Comparison of ENCODE assay signal across 9 cellular contexts in the genomic region with DNA sequence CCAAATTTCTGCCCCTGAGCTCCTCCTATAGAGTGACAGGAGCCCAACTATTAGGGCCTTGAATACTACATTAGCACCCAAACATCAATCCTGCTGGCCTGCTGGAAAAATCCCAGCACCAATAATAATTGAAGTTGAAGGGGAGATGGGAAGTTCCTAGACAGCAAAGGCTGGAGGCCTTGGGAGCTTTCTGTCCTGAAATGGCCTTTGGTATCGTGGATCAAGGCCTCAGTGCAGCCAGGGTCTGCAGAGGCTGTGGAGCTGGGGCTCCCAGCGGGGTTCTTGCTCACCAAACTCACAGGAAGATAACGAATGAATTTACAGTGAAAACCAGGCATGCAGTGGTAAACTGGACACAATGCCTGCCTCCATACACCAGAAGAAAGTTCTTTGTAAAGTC. TPM values are rescaled to one million over a fixed set of nuclear protein-coding genes. Genes with fewer than 3 reads are reported as not detected.
DNase-seq lines count a peak whose midpoint lies in the region; ATAC-seq, FAIRE-seq and TF ChIP-seq lines count a peak whose summit lies in the region.
"Had no signal": no experiment of that assay in that cellular context is flagged by ENCODE, and none has a peak within 500 bp of the region (broad histone marks: within the 10 kb centered on the region; RNA-seq: fewer than 3 reads in every experiment).

No MANE protein-coding gene starts in this region.

- H3K4me2 ChIP-seq in HepG2 (ENCODE audit: low read depth, low read length): peak overlapping the region; percentile 72

- DNase-seq in HuH-7 (ENCODE audit: low spot score) (peak; percentile 10), HepG2 (ENCODE audit: low spot score) (no peak), kidney glomerular epithelial cell (lab: John Stamatoyannopoulos, UW) (no peak), 8988T (no peak), frontal cortex (ENCODE audit: low spot score in 2 of 2) (no peak)
- no peak for DNase-seq in activated T-helper 2 cell treated with anti-CD3 and anti-CD28 coated beads, Interferon-gamma antibody, Interleukin-2, Interleukin-4, amounts not matched to agents 10 μg/mL and 5 μg/mL and 100 μg/mL, durations not matched to agents 14 hours and 24 hours and 36 hours (ENCODE audit: low spot score)
- no peak for DNase-seq in stimulated activated effector memory CD8-positive, alpha-beta T cell treated with anti-CD3 and anti-CD28 coated beads, Interleukin-12 subunit alpha, Interleukin-12 subunit beta, amount 100 ng/mL, for 72 hours (ENCODE audit: low spot score in 2 of 2)
- DNase-seq: NCI-H2081 treated with DMSO at 0.1 percent for 48 hours had no signal

- H3K4me1 ChIP-seq in HepG2 (ENCODE audit: insufficient read depth, low read length): peaks cover 80% of the 10 kb centered on the region

- POLR2A ChIA-PET in HepG2 (lab: Yijun Ruan, JAX): interaction anchor here (1.0 to 6.8 kb wide), 12 partner anchors 10 to 94 kb away, joined by 3 to 69 read pairs (median 7); partner anchors contain the start of genes ANKRD54, GCAT and MICALL1

- no peaks in the 10 kb centered on the region for H3K79me2 ChIP-seq in HepG2 (ENCODE audit: insufficient read depth, low read length)

- in situ Hi-C loops in HepG2 (cut with HindIII; ENCODE audit: extremely low pct_ligation_motif_present, low pct_unique_long_range_greater_than_20kb): no loop called here

- no peaks in the 10 kb centered on the region for H3K27me3 ChIP-seq in HepG2 (ENCODE audit: control insufficient read depth in 1 of 2, insufficient read depth in 2 of 2, low read length in 2 of 2)

- TF ChIP-seq EP300 in HepG2 (IDR thresholded peaks at IDR 0.05; ENCODE audit: low read depth in 2 of 2, low read length in 2 of 2): no peak; a peak in 1 of 4 replicates
- TF ChIP-seq EP300 in HepG2 (CRISPR knock-in tag; IDR thresholded peaks at IDR 0.05; ENCODE audit: borderline replicate concordance): no peak

- WGBS in HepG2 (ENCODE audit: low lambda C conversion rate): 0% methylated on average over 2 of the region's 3 CpGs

- peak; percentile 37 for ATAC-seq in HepG2
- no peak for ATAC-seq in stimulated activated effector memory CD8-positive, alpha-beta T cell treated with anti-CD3 and anti-CD28 coated beads, Interleukin-12 subunit alpha, Interleukin-12 subunit beta, amount 100 ng/mL, for 72 hours
- ATAC-seq in HG03342 (IDR thresholded peaks at IDR 0.05; ENCODE audit: unreplicated experiment): no peak

- peaks cover 16% of the 10 kb centered on the region for H3K4me1 Mint-ChIP-seq in activated T-helper 2 cell treated with anti-CD3 and anti-CD28 coated beads, Interferon-gamma antibody, Interleukin-2, Interleukin-4, amounts not matched to agents 10 μg/mL and 5 μg/mL and 100 μg/mL, durations not matched to agents 14 hours and 24 hours and 36 hours (ENCODE audit: low read depth)
- H3K4me1 Mint-ChIP-seq in stimulated activated effector memory CD8-positive, alpha-beta T cell treated with anti-CD3 and anti-CD28 coated beads, Interleukin-12 subunit alpha, Interleukin-12 subunit beta, amount 100 ng/mL, for 72 hours: peaks cover 13% of the 10 kb centered on the region

- H3K27me3 Mint-ChIP-seq in activated T-helper 2 cell treated with anti-CD3 and anti-CD28 coated beads, Interferon-gamma antibody, Interleukin-2, Interleukin-4, amounts not matched to agents 10 μg/mL and 5 μg/mL and 100 μg/mL, durations not matched to agents 14 hours and 24 hours and 36 hours (ENCODE audit: low read depth): no peaks in the 10 kb centered on the region

- no TSS peak for BruUV-seq in HepG2 (replicated peaks; lab: Mats Ljungman, UMichigan)

- H3K36me3 Mint-ChIP-seq in activated T-helper 2 cell treated with anti-CD3 and anti-CD28 coated beads, Interferon-gamma antibody, Interleukin-2, Interleukin-4, amounts not matched to agents 10 μg/mL and 5 μg/mL and 100 μg/mL, durations not matched to agents 14 hours and 24 hours and 36 hours (ENCODE audit: low read depth): peaks cover 1% of the 10 kb centered on the region
- H3K36me3 Mint-ChIP-seq in stimulated activated effector memory CD8-positive, alpha-beta T cell treated with anti-CD3 and anti-CD28 coated beads, Interleukin-12 subunit alpha, Interleukin-12 subunit beta, amount 100 ng/mL, for 72 hours: peaks cover 18% of the 10 kb centered on the region

- H3K9me3 ChIP-seq in HepG2 (ENCODE audit: low read length): no peaks in the 10 kb centered on the region

- H3K27ac ChIP-seq in HepG2 (ENCODE audit: extremely low read length, insufficient read depth, low read length): peak overlapping the region; percentile 80

- no peak for FAIRE-seq in HepG2 (lab: Jason Lieb, UNC)
- no peak for FAIRE-seq in frontal cortex (lab: Jason Lieb, UNC)

- H3K9me3 Mint-ChIP-seq in activated T-helper 2 cell treated with anti-CD3 and anti-CD28 coated beads, Interferon-gamma antibody, Interleukin-2, Interleukin-4, amounts not matched to agents 10 μg/mL and 5 μg/mL and 100 μg/mL, durations not matched to agents 14 hours and 24 hours and 36 hours: no peaks in the 10 kb centered on the region
- no peaks in the 10 kb centered on the region for H3K9me3 Mint-ChIP-seq in stimulated activated effector memory CD8-positive, alpha-beta T cell treated with anti-CD3 and anti-CD28 coated beads, Interleukin-12 subunit alpha, Interleukin-12 subunit beta, amount 100 ng/mL, for 72 hours

- H3K9ac ChIP-seq in HepG2 (ENCODE audit: insufficient read depth, low read depth, low read length): peak overlapping the region; percentile 57

- H4K20me1 ChIP-seq in HepG2 (ENCODE audit: insufficient read depth, low read length): no peaks in the 10 kb centered on the region

- no peak overlapping the region for H2AFZ ChIP-seq in HepG2 (ENCODE audit: low read length)

- H3K4me3 Mint-ChIP-seq in activated T-helper 2 cell treated with anti-CD3 and anti-CD28 coated beads, Interferon-gamma antibody, Interleukin-2, Interleukin-4, amounts not matched to agents 10 μg/mL and 5 μg/mL and 100 μg/mL, durations not matched to agents 14 hours and 24 hours and 36 hours (ENCODE audit: low read depth): no peak overlapping the region
- no peak overlapping the region for H3K4me3 Mint-ChIP-seq in stimulated activated effector memory CD8-positive, alpha-beta T cell treated with anti-CD3 and anti-CD28 coated beads, Interleukin-12 subunit alpha, Interleukin-12 subunit beta, amount 100 ng/mL, for 72 hours

- TF ChIP-seq CTCF in HepG2 (CRISPR knock-in tag; IDR thresholded peaks at IDR 0.05): no peak

- TF ChIP-seq RAD21 in HepG2 (CRISPR knock-in tag; IDR thresholded peaks at IDR 0.05): no peak

- CTCF ChIA-PET in HepG2 (lab: Yijun Ruan, JAX; ENCODE audit: low intra/inter-chr PET ratio, low total read pairs): no interaction called here

- intact Hi-C loops in activated T-helper 2 cell treated with anti-CD3 and anti-CD28 coated beads, Interferon-gamma antibody, Interleukin-2, Interleukin-4, amounts not matched to agents 10 μg/mL and 5 μg/mL and 100 μg/mL, durations not matched to agents 14 hours and 24 hours and 36 hours (cut with micrococcal nuclease): loop anchor here (5.0 kb wide), 1 partner anchor 55 kb away; the partner anchor contains the start of gene ANKRD54
- intact Hi-C loops in HepG2 (cut with micrococcal nuclease; ENCODE audit: unreplicated experiment): no loop called here

- H3K27ac Mint-ChIP-seq in activated T-helper 2 cell treated with anti-CD3 and anti-CD28 coated beads, Interferon-gamma antibody, Interleukin-2, Interleukin-4, amounts not matched to agents 10 μg/mL and 5 μg/mL and 100 μg/mL, durations not matched to agents 14 hours and 24 hours and 36 hours: peak overlapping the region; percentile 89
- H3K27ac Mint-ChIP-seq in stimulated activated effector memory CD8-positive, alpha-beta T cell treated with anti-CD3 and anti-CD28 coated beads, Interleukin-12 subunit alpha, Interleukin-12 subunit beta, amount 100 ng/mL, for 72 hours: peak overlapping the region; percentile 95

- H3K4me3 ChIP-seq in HepG2 (replicated peaks in 1 of 3; ENCODE audit: insufficient read depth in 1 of 3, low read depth in 2 of 3, low read length in 3 of 3): peak overlapping the region in 2 of 3 experiments; percentile 28 to 47; a peak in 1 of 6 replicates

- H3K36me3 ChIP-seq in HepG2 (replicated peaks in 1 of 2; ENCODE audit: control insufficient read depth in 1 of 2, insufficient read depth in 2 of 2, low read length in 2 of 2): no peaks in the 10 kb centered on the region

- TF ChIP-seq POLR2A in HepG2 (IDR thresholded peaks at IDR 0.05; ENCODE audit: insufficient read depth in 1 of 2, low read depth in 2 of 2, low read length in 2 of 2): no peak

RNA-seq across cellular contexts. Expression of gene MICALL1, which starts 9.2 kb away (rescaled TPM):
- 22.7 and 29.1 TPM in 2 replicates for total RNA-seq in activated T-helper 2 cell treated with anti-CD3 and anti-CD28 coated beads, Interferon-gamma antibody, Interleukin-2, Interleukin-4, amounts not matched to agents 10 μg/mL and 5 μg/mL and 100 μg/mL, durations not matched to agents 14 hours and 24 hours and 36 hours
- 10.2 and 10.6 TPM in 2 replicates for total RNA-seq in HepG2 (2016; rRNA removed; fragmentation: Illumina TruSeq; extraction: Trizol)
- 3.4 and 3.8 TPM in 2 replicates for total RNA-seq in HepG2 (2016; cell fraction: cytosol; rRNA removed; fragmentation: Illumina TruSeq; extraction: Trizol; ENCODE audit: low read depth)
- 9.0 and 10.7 TPM in 2 replicates for total RNA-seq in HepG2 (2016; cell fraction: insoluble cytoplasmic fraction; rRNA removed; fragmentation: Illumina TruSeq; extraction: Trizol)
- 13.1 and 14.5 TPM in 2 replicates for total RNA-seq in HepG2 (2016; cell fraction: membrane; rRNA removed; fragmentation: Illumina TruSeq; extraction: Trizol)
- total RNA-seq in HepG2 (2016; cell fraction: nucleus; rRNA removed; fragmentation: Illumina TruSeq; extraction: Trizol): 7.8 and 8.7 TPM in 2 replicates
- 7.6 and 10.2 TPM in 2 replicates for polyA plus RNA-seq in HepG2 (2011; rRNA removed)
- 6.7 and 7.5 TPM in 2 replicates for polyA plus RNA-seq in HepG2 (2011; cell fraction: cytosol; rRNA removed)
- polyA plus RNA-seq in HepG2 (2011; cell fraction: nucleus; rRNA removed): 20.3 and 21.4 TPM in 2 replicates
- 6.6 and 10.9 TPM in 2 replicates for polyA plus RNA-seq in HepG2 (2012)
- 4.2 and 4.5 TPM in 2 replicates for polyA plus RNA-seq in HepG2 (2016; cell fraction: cytosol; fragmentation: Illumina TruSeq; extraction: Trizol; ENCODE audit: low read depth)
- polyA plus RNA-seq in HepG2 (2016; cell fraction: insoluble cytoplasmic fraction; fragmentation: Illumina TruSeq; extraction: Trizol; ENCODE audit: low read depth): 11.5 and 15.1 TPM in 2 replicates
- 12.2 and 15.3 TPM in 2 replicates for polyA plus RNA-seq in HepG2 (2016; cell fraction: membrane; fragmentation: Illumina TruSeq; extraction: Trizol; ENCODE audit: low read depth)
- 14.0 and 21.3 TPM in 2 replicates for polyA plus RNA-seq in HepG2 (2016; cell fraction: nucleus; fragmentation: Illumina TruSeq; extraction: Trizol; ENCODE audit: insufficient read depth, low read depth)
- 20.1 and 35.6 TPM in 2 replicates for polyA minus RNA-seq in HepG2 (2011; rRNA and poly(A)+ RNA removed; ENCODE audit: low replicate concordance)
- polyA minus RNA-seq in HepG2 (2011; cell fraction: cytosol; rRNA and poly(A)+ RNA removed): 11.8 and 17.0 TPM in 2 replicates
- 8.9 and 10.7 TPM in 2 replicates for polyA minus RNA-seq in HepG2 (2011; cell fraction: nucleus; rRNA and poly(A)+ RNA removed)
- 25.7 TPM for total RNA-seq in frontal cortex

RNA-seq across cellular contexts. Expression of gene EIF3L, which starts 47.7 kb away (rescaled TPM):
- total RNA-seq in activated T-helper 2 cell treated with anti-CD3 and anti-CD28 coated beads, Interferon-gamma antibody, Interleukin-2, Interleukin-4, amounts not matched to agents 10 μg/mL and 5 μg/mL and 100 μg/mL, durations not matched to agents 14 hours and 24 hours and 36 hours: 462 and 480 TPM in 2 replicates
- 514 and 695 TPM in 2 replicates for total RNA-seq in HepG2 (2016; rRNA removed; fragmentation: Illumina TruSeq; extraction: Trizol)
- total RNA-seq in HepG2 (2016; cell fraction: cytosol; rRNA removed; fragmentation: Illumina TruSeq; extraction: Trizol; ENCODE audit: low read depth): 243 and 303 TPM in 2 replicates
- total RNA-seq in HepG2 (2016; cell fraction: insoluble cytoplasmic fraction; rRNA removed; fragmentation: Illumina TruSeq; extraction: Trizol): 490 and 695 TPM in 2 replicates
- 762 and 870 TPM in 2 replicates for total RNA-seq in HepG2 (2016; cell fraction: membrane; rRNA removed; fragmentation: Illumina TruSeq; extraction: Trizol)
- total RNA-seq in HepG2 (2016; cell fraction: nucleus; rRNA removed; fragmentation: Illumina TruSeq; extraction: Trizol): 260 and 289 TPM in 2 replicates
- 731 and 793 TPM in 2 replicates for polyA plus RNA-seq in HepG2 (2011; rRNA removed)
- polyA plus RNA-seq in HepG2 (2011; cell fraction: cytosol; rRNA removed): 709 and 837 TPM in 2 replicates
- 198 TPM in 2 replicates for polyA plus RNA-seq in HepG2 (2011; cell fraction: nucleus; rRNA removed)
- 793 and 993 TPM in 2 replicates for polyA plus RNA-seq in HepG2 (2012)
- polyA plus RNA-seq in HepG2 (2016; cell fraction: cytosol; fragmentation: Illumina TruSeq; extraction: Trizol; ENCODE audit: low read depth): 256 and 328 TPM in 2 replicates
- polyA plus RNA-seq in HepG2 (2016; cell fraction: insoluble cytoplasmic fraction; fragmentation: Illumina TruSeq; extraction: Trizol; ENCODE audit: low read depth): 558 and 645 TPM in 2 replicates
- polyA plus RNA-seq in HepG2 (2016; cell fraction: membrane; fragmentation: Illumina TruSeq; extraction: Trizol; ENCODE audit: low read depth): 640 and 832 TPM in 2 replicates
- polyA plus RNA-seq in HepG2 (2016; cell fraction: nucleus; fragmentation: Illumina TruSeq; extraction: Trizol; ENCODE audit: insufficient read depth, low read depth): 328 and 345 TPM in 2 replicates
- 689 and 781 TPM in 2 replicates for polyA minus RNA-seq in HepG2 (2011; rRNA and poly(A)+ RNA removed; ENCODE audit: low replicate concordance)
- polyA minus RNA-seq in HepG2 (2011; cell fraction: cytosol; rRNA and poly(A)+ RNA removed): 221 and 268 TPM in 2 replicates
- polyA minus RNA-seq in HepG2 (2011; cell fraction: nucleus; rRNA and poly(A)+ RNA removed): 133 and 175 TPM in 2 replicates
- total RNA-seq in frontal cortex: 695 TPM

RNA-seq across cellular contexts. Expression of gene ANKRD54, which starts 52.8 kb away (rescaled TPM):
- total RNA-seq in activated T-helper 2 cell treated with anti-CD3 and anti-CD28 coated beads, Interferon-gamma antibody, Interleukin-2, Interleukin-4, amounts not matched to agents 10 μg/mL and 5 μg/mL and 100 μg/mL, durations not matched to agents 14 hours and 24 hours and 36 hours: 24.7 and 27.3 TPM in 2 replicates
- 31.9 and 33.6 TPM in 2 replicates for total RNA-seq in HepG2 (2016; rRNA removed; fragmentation: Illumina TruSeq; extraction: Trizol)
- total RNA-seq in HepG2 (2016; cell fraction: cytosol; rRNA removed; fragmentation: Illumina TruSeq; extraction: Trizol; ENCODE audit: low read depth): 14.6 and 15.2 TPM in 2 replicates
- total RNA-seq in HepG2 (2016; cell fraction: insoluble cytoplasmic fraction; rRNA removed; fragmentation: Illumina TruSeq; extraction: Trizol): 27.3 and 32.7 TPM in 2 replicates
- total RNA-seq in HepG2 (2016; cell fraction: membrane; rRNA removed; fragmentation: Illumina TruSeq; extraction: Trizol): 29.4 and 34.6 TPM in 2 replicates
- 20.7 and 24.5 TPM in 2 replicates for total RNA-seq in HepG2 (2016; cell fraction: nucleus; rRNA removed; fragmentation: Illumina TruSeq; extraction: Trizol)
- polyA plus RNA-seq in HepG2 (2011; rRNA removed): 28.5 and 33.1 TPM in 2 replicates
- polyA plus RNA-seq in HepG2 (2011; cell fraction: cytosol; rRNA removed): 17.8 and 30.6 TPM in 2 replicates
- 64.2 and 84.7 TPM in 2 replicates for polyA plus RNA-seq in HepG2 (2011; cell fraction: nucleus; rRNA removed)
- polyA plus RNA-seq in HepG2 (2012): 14.5 and 14.8 TPM in 2 replicates
- polyA plus RNA-seq in HepG2 (2016; cell fraction: cytosol; fragmentation: Illumina TruSeq; extraction: Trizol; ENCODE audit: low read depth): 12.7 and 16.5 TPM in 2 replicates
- polyA plus RNA-seq in HepG2 (2016; cell fraction: insoluble cytoplasmic fraction; fragmentation: Illumina TruSeq; extraction: Trizol; ENCODE audit: low read depth): 32.6 and 37.8 TPM in 2 replicates
- 25.4 and 26.8 TPM in 2 replicates for polyA plus RNA-seq in HepG2 (2016; cell fraction: membrane; fragmentation: Illumina TruSeq; extraction: Trizol; ENCODE audit: low read depth)
- polyA plus RNA-seq in HepG2 (2016; cell fraction: nucleus; fragmentation: Illumina TruSeq; extraction: Trizol; ENCODE audit: insufficient read depth, low read depth): 46.2 and 51.6 TPM in 2 replicates
- 44.8 and 54.2 TPM in 2 replicates for polyA minus RNA-seq in HepG2 (2011; rRNA and poly(A)+ RNA removed; ENCODE audit: low replicate concordance)
- 12.0 and 15.7 TPM in 2 replicates for polyA minus RNA-seq in HepG2 (2011; cell fraction: cytosol; rRNA and poly(A)+ RNA removed)
- polyA minus RNA-seq in HepG2 (2011; cell fraction: nucleus; rRNA and poly(A)+ RNA removed): 13.5 and 14.0 TPM in 2 replicates
- total RNA-seq in frontal cortex: 13.0 TPM

RNA-seq across cellular contexts. Expression of gene C22orf23, which starts 56.5 kb away (rescaled TPM):
- total RNA-seq in activated T-helper 2 cell treated with anti-CD3 and anti-CD28 coated beads, Interferon-gamma antibody, Interleukin-2, Interleukin-4, amounts not matched to agents 10 μg/mL and 5 μg/mL and 100 μg/mL, durations not matched to agents 14 hours and 24 hours and 36 hours: not detected in 2 replicates
- total RNA-seq in HepG2 (2016; rRNA removed; fragmentation: Illumina TruSeq; extraction: Trizol) (0.24 and 0.32 TPM in 2 replicates), frontal cortex (1.2 TPM)
- 0.40 and 0.44 TPM in 2 replicates for total RNA-seq in HepG2 (2016; cell fraction: cytosol; rRNA removed; fragmentation: Illumina TruSeq; extraction: Trizol; ENCODE audit: low read depth)
- 0.22 and 0.28 TPM in 2 replicates for total RNA-seq in HepG2 (2016; cell fraction: insoluble cytoplasmic fraction; rRNA removed; fragmentation: Illumina TruSeq; extraction: Trizol)
- 0.68 and 1.1 TPM in 2 replicates for total RNA-seq in HepG2 (2016; cell fraction: membrane; rRNA removed; fragmentation: Illumina TruSeq; extraction: Trizol)
- total RNA-seq in HepG2 (2016; cell fraction: nucleus; rRNA removed; fragmentation: Illumina TruSeq; extraction: Trizol): 0.50 TPM in 2 replicates
- 0.21 and 0.24 TPM in 2 replicates for polyA plus RNA-seq in HepG2 (2011; rRNA removed)
- 0.13 and 0.25 TPM in 2 replicates for polyA plus RNA-seq in HepG2 (2011; cell fraction: cytosol; rRNA removed)
- polyA plus RNA-seq in HepG2 (2011; cell fraction: nucleus; rRNA removed): 0.34 and 0.45 TPM in 2 replicates
- polyA plus RNA-seq in HepG2 (2012): 0.21 and 0.31 TPM in 2 replicates
- 0.36 and 0.62 TPM in 2 replicates for polyA plus RNA-seq in HepG2 (2016; cell fraction: cytosol; fragmentation: Illumina TruSeq; extraction: Trizol; ENCODE audit: low read depth)
- polyA plus RNA-seq in HepG2 (2016; cell fraction: insoluble cytoplasmic fraction; fragmentation: Illumina TruSeq; extraction: Trizol; ENCODE audit: low read depth): 0.39 and 0.41 TPM in 2 replicates
- 0.43 and 0.85 TPM in 2 replicates for polyA plus RNA-seq in HepG2 (2016; cell fraction: membrane; fragmentation: Illumina TruSeq; extraction: Trizol; ENCODE audit: low read depth)
- 0.55 TPM in 1 of 2 replicates, not detected in the other for polyA plus RNA-seq in HepG2 (2016; cell fraction: nucleus; fragmentation: Illumina TruSeq; extraction: Trizol; ENCODE audit: insufficient read depth, low read depth)
- 0.21 and 0.34 TPM in 2 replicates for polyA minus RNA-seq in HepG2 (2011; rRNA and poly(A)+ RNA removed; ENCODE audit: low replicate concordance)
- not detected in 2 replicates for polyA minus RNA-seq in HepG2 (2011; cell fraction: cytosol; rRNA and poly(A)+ RNA removed)
- 0.77 TPM in 1 of 2 replicates, not detected in the other for polyA minus RNA-seq in HepG2 (2011; cell fraction: nucleus; rRNA and poly(A)+ RNA removed)

RNA-seq across cellular contexts. Expression of gene POLR2F, which starts 56.6 kb away (rescaled TPM):
- 92.6 and 96.5 TPM in 2 replicates for total RNA-seq in activated T-helper 2 cell treated with anti-CD3 and anti-CD28 coated beads, Interferon-gamma antibody, Interleukin-2, Interleukin-4, amounts not matched to agents 10 μg/mL and 5 μg/mL and 100 μg/mL, durations not matched to agents 14 hours and 24 hours and 36 hours
- total RNA-seq in HepG2 (2016; rRNA removed; fragmentation: Illumina TruSeq; extraction: Trizol) (135 and 147 TPM in 2 replicates), frontal cortex (26.9 TPM)
- 107 and 130 TPM in 2 replicates for total RNA-seq in HepG2 (2016; cell fraction: cytosol; rRNA removed; fragmentation: Illumina TruSeq; extraction: Trizol; ENCODE audit: low read depth)
- 141 and 150 TPM in 2 replicates for total RNA-seq in HepG2 (2016; cell fraction: insoluble cytoplasmic fraction; rRNA removed; fragmentation: Illumina TruSeq; extraction: Trizol)
- 184 and 188 TPM in 2 replicates for total RNA-seq in HepG2 (2016; cell fraction: membrane; rRNA removed; fragmentation: Illumina TruSeq; extraction: Trizol)
- 49.0 and 50.7 TPM in 2 replicates for total RNA-seq in HepG2 (2016; cell fraction: nucleus; rRNA removed; fragmentation: Illumina TruSeq; extraction: Trizol)
- polyA plus RNA-seq in HepG2 (2011; rRNA removed): 136 and 158 TPM in 2 replicates
- polyA plus RNA-seq in HepG2 (2011; cell fraction: cytosol; rRNA removed): 155 and 221 TPM in 2 replicates
- 72.1 and 83.3 TPM in 2 replicates for polyA plus RNA-seq in HepG2 (2011; cell fraction: nucleus; rRNA removed)
- 135 and 152 TPM in 2 replicates for polyA plus RNA-seq in HepG2 (2012)
- 196 and 219 TPM in 2 replicates for polyA plus RNA-seq in HepG2 (2016; cell fraction: cytosol; fragmentation: Illumina TruSeq; extraction: Trizol; ENCODE audit: low read depth)
- polyA plus RNA-seq in HepG2 (2016; cell fraction: insoluble cytoplasmic fraction; fragmentation: Illumina TruSeq; extraction: Trizol; ENCODE audit: low read depth): 220 TPM in 2 replicates
- polyA plus RNA-seq in HepG2 (2016; cell fraction: membrane; fragmentation: Illumina TruSeq; extraction: Trizol; ENCODE audit: low read depth): 238 and 251 TPM in 2 replicates
- polyA plus RNA-seq in HepG2 (2016; cell fraction: nucleus; fragmentation: Illumina TruSeq; extraction: Trizol; ENCODE audit: insufficient read depth, low read depth): 117 and 120 TPM in 2 replicates
- polyA minus RNA-seq in HepG2 (2011; rRNA and poly(A)+ RNA removed; ENCODE audit: low replicate concordance): 30.1 and 40.6 TPM in 2 replicates
- polyA minus RNA-seq in HepG2 (2011; cell fraction: cytosol; rRNA and poly(A)+ RNA removed): 33.1 TPM in 2 replicates
- polyA minus RNA-seq in HepG2 (2011; cell fraction: nucleus; rRNA and poly(A)+ RNA removed): 14.9 and 15.7 TPM in 2 replicates
